ENCODE assay signal across 16 cellular contexts in genomic region chr14:103859416-103860202, GRCh38.
"Had no signal": no experiment of that assay in that cellular context is flagged by ENCODE, and none has a peak within 500 bp of the region (broad histone marks: within the 10 kb centered on the region; RNA-seq: fewer than 3 reads in every experiment).

No MANE protein-coding gene starts in this region.

- H3K4me2 ChIP-seq: smooth muscle cell had no signal

- H3K36me3 Mint-ChIP-seq: activated naive CD4-positive, alpha-beta T cell treated with anti-CD3 and anti-CD28 coated beads, Interleukin-2, amount 50 U/mL, for 24 hours; naive thymus-derived CD8-positive, alpha-beta T cell; type B pancreatic cell had no signal

- H3K36me3 ChIP-seq: adrenal gland, cardiac muscle cell, esophagus muscularis mucosa, prostate gland, right lobe of liver, suprapubic skin, WERI-Rb-1 had no signal

- H3K27me3 ChIP-seq: adrenal gland, cardiac muscle cell, esophagus muscularis mucosa, right lobe of liver had no signal

- H3K9me3 ChIP-seq: adrenal gland, esophagus muscularis mucosa, prostate gland, right lobe of liver, suprapubic skin had no signal

- H3K4me3 Mint-ChIP-seq: activated CD4-positive, alpha-beta memory T cell treated with anti-CD3 and anti-CD28 coated beads, Interleukin-2, amount 10 ng/mL, durations not matched to agents 7 days and 5 days; activated naive CD4-positive, alpha-beta T cell treated with anti-CD3 and anti-CD28 coated beads, Interleukin-2, amount 50 U/mL, for 24 hours; activated T-cell treated with anti-CD3 and anti-CD28 coated beads, Interleukin-2, amount 50 U/mL, for 4 hours; naive thymus-derived CD8-positive, alpha-beta T cell; stimulated activated naive CD8-positive, alpha-beta T cell treated with anti-CD3 and anti-CD28 coated beads, Interleukin-15, Interleukin-2, amounts not matched to agents 100 ng/mL and 50 ng/mL, for 24 hours; T-helper 1 cell treated with Interleukin-12 subunit alpha and Interleukin-12 subunit beta and Interleukin-4 antibody, amounts not matched to agents 30 μg/mL and 1 μg/mL, for 36 hours; type B pancreatic cell had no signal

- H3K9me3 Mint-ChIP-seq: activated CD4-positive, alpha-beta memory T cell treated with anti-CD3 and anti-CD28 coated beads, Interleukin-2, amount 10 ng/mL, durations not matched to agents 7 days and 5 days; activated naive CD4-positive, alpha-beta T cell treated with anti-CD3 and anti-CD28 coated beads, Interleukin-2, amount 50 U/mL, for 24 hours; activated T-cell treated with anti-CD3 and anti-CD28 coated beads, Interleukin-2, amount 50 U/mL, for 4 hours; naive thymus-derived CD8-positive, alpha-beta T cell; stimulated activated naive CD8-positive, alpha-beta T cell treated with anti-CD3 and anti-CD28 coated beads, Interleukin-15, Interleukin-2, amounts not matched to agents 100 ng/mL and 50 ng/mL, for 24 hours; T-helper 1 cell treated with Interleukin-12 subunit alpha and Interleukin-12 subunit beta and Interleukin-4 antibody, amounts not matched to agents 30 μg/mL and 1 μg/mL, for 36 hours; type B pancreatic cell had no signal

- DNase-seq: activated CD4-positive, alpha-beta memory T cell treated with anti-CD3 and anti-CD28 coated beads, Interleukin-2, amount 10 ng/mL, durations not matched to agents 7 days and 5 days; activated effector memory CD4-positive, alpha-beta T cell treated with Interleukin-2 at 50 U/mL for 16 hours; activated T-cell treated with anti-CD3 and anti-CD28 coated beads, Interleukin-2, amount 50 U/mL, for 4 hours; naive thymus-derived CD8-positive, alpha-beta T cell; WERI-Rb-1 had no signal

- H3K27me3 Mint-ChIP-seq: activated naive CD4-positive, alpha-beta T cell treated with anti-CD3 and anti-CD28 coated beads, Interleukin-2, amount 50 U/mL, for 24 hours; stimulated activated naive CD8-positive, alpha-beta T cell treated with anti-CD3 and anti-CD28 coated beads, Interleukin-15, Interleukin-2, amounts not matched to agents 100 ng/mL and 50 ng/mL, for 24 hours; type B pancreatic cell had no signal

- H3K4me3 ChIP-seq: adrenal gland, cardiac muscle cell, esophagus muscularis mucosa, prostate gland, right lobe of liver, smooth muscle cell, suprapubic skin had no signal

- H3K4me1 ChIP-seq: right lobe of liver had no signal

- H3K27ac Mint-ChIP-seq: activated CD4-positive, alpha-beta memory T cell treated with anti-CD3 and anti-CD28 coated beads, Interleukin-2, amount 10 ng/mL, durations not matched to agents 7 days and 5 days; activated naive CD4-positive, alpha-beta T cell treated with anti-CD3 and anti-CD28 coated beads, Interleukin-2, amount 50 U/mL, for 24 hours; naive thymus-derived CD8-positive, alpha-beta T cell; stimulated activated naive CD8-positive, alpha-beta T cell treated with anti-CD3 and anti-CD28 coated beads, Interleukin-15, Interleukin-2, amounts not matched to agents 100 ng/mL and 50 ng/mL, for 24 hours; T-helper 1 cell treated with Interleukin-12 subunit alpha and Interleukin-12 subunit beta and Interleukin-4 antibody, amounts not matched to agents 30 μg/mL and 1 μg/mL, for 36 hours; type B pancreatic cell had no signal

- H3K27ac ChIP-seq: cardiac muscle cell, esophagus muscularis mucosa, prostate gland, right lobe of liver, suprapubic skin, WERI-Rb-1 had no signal

- H3K4me1 Mint-ChIP-seq: activated CD4-positive, alpha-beta memory T cell treated with anti-CD3 and anti-CD28 coated beads, Interleukin-2, amount 10 ng/mL, durations not matched to agents 7 days and 5 days had no signal
